ENCODE assay signal across 12 cellular contexts in the genomic region with DNA sequence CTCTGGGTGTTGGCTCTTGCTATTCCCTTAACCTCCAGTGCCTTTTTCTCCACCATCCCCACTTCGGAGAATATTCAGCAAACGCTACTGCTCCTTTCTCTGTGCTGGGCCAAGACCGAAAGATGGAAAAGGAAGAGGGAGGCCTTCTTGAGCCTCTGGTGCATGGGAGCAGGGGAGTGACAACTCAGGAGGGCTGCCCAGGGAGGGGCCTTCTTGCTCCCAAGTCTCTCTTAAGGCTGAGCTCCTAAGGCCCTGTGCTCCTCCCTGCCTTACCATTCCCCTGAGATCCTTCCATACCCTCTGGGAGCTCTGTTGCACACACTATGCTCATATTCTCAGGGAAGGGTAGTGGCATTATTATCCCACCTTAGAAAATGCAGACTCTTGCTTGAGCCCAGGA. TPM values are rescaled to one million over a fixed set of nuclear protein-coding genes. Genes with fewer than 3 reads are reported as not detected.
DNase-seq lines count a peak whose midpoint lies in the region; ATAC-seq and TF ChIP-seq lines count a peak whose summit lies in the region.
"Had no signal": no experiment of that assay in that cellular context is flagged by ENCODE, and none has a peak within 500 bp of the region (broad histone marks: within the 10 kb centered on the region; RNA-seq: fewer than 3 reads in every experiment).

No MANE protein-coding gene starts in this region.

- no peak overlapping the region for H2BK5ac ChIP-seq in mesenchymal stem cell (ENCODE audit: low read depth, low read length, poor library complexity, severe bottlenecking)

- ATAC-seq in heart left ventricle = no peak
- no peak for ATAC-seq in left cardiac atrium
- no peak for ATAC-seq in activated naive CD8-positive, alpha-beta T cell treated with anti-CD3 and anti-CD28 coated beads, Interleukin-2, amount 10 ng/mL, durations not matched to agents 7 days and 5 days (ENCODE audit: low read depth)
- ATAC-seq in HG03354 (IDR thresholded peaks at IDR 0.05; ENCODE audit: poor library complexity, severe bottlenecking, unreplicated experiment) = no peak
- ATAC-seq in GM21786 (IDR thresholded peaks at IDR 0.05; ENCODE audit: unreplicated experiment) = no peak

- POLR2A ChIA-PET in activated naive CD8-positive, alpha-beta T cell treated with anti-CD3 and anti-CD28 coated beads, Interleukin-2, amount 10 ng/mL, durations not matched to agents 7 days and 5 days (lab: Charles Lee) = interaction anchor here (4.6 kb wide), 1 partner anchor 30 kb away, joined by 52 read pairs; no protein-coding TSS in a partner anchor

- no peaks in the 10 kb centered on the region for H3K27me3 Mint-ChIP-seq in activated naive CD8-positive, alpha-beta T cell treated with anti-CD3 and anti-CD28 coated beads, Interleukin-2, amount 10 ng/mL, durations not matched to agents 7 days and 5 days

- H2BK12ac ChIP-seq in mesenchymal stem cell (ENCODE audit: low read length in 2 of 2) = no peak overlapping the region

- H3K27me3 ChIP-seq in heart left ventricle = no peaks in the 10 kb centered on the region
- H3K27me3 ChIP-seq in mesenchymal stem cell (ENCODE audit: control insufficient read depth in 1 of 2, insufficient read depth in 1 of 2, low read length in 2 of 2) = no peaks in the 10 kb centered on the region
- no peaks in the 10 kb centered on the region for H3K27me3 ChIP-seq in uterus
- H3K27me3 ChIP-seq: neural progenitor cell had no signal

- intact Hi-C loops in heart left ventricle (cut with DNase I) = no loop called here
- intact Hi-C loops in left cardiac atrium (cut with DNase I) = no loop called here
- intact Hi-C loops in uterus (cut with DNase I; ENCODE audit: low total_unique reads) = no loop called here

- DNase-seq in heart left ventricle = peak in 1 of 5 donors; percentile 5
- DNase-seq in left cardiac atrium = no peak
- peak; percentile 22 for DNase-seq in activated naive CD8-positive, alpha-beta T cell treated with anti-CD3 and anti-CD28 coated beads, Interleukin-2, amount 10 ng/mL, durations not matched to agents 7 days and 5 days
- DNase-seq in mesenchymal stem cell = no peak
- DNase-seq in uterus = no peak
- DNase-seq in AG08396 (ENCODE audit: low spot score) = no peak
- DNase-seq: activated T-cell treated with anti-CD3 and anti-CD28 coated beads, Interleukin-2, amount 50 U/mL, for 1 hour; NCI-H1417; NCI-H526 had no signal

- H3K23ac ChIP-seq in mesenchymal stem cell (ENCODE audit: low read length in 2 of 2) = no peak overlapping the region

- no peak for TF ChIP-seq POLR2A in heart left ventricle (IDR thresholded peaks at IDR 0.05)
- no peak for TF ChIP-seq POLR2A in uterus (IDR thresholded peaks at IDR 0.05)

- H3K36me3 Mint-ChIP-seq in activated naive CD8-positive, alpha-beta T cell treated with anti-CD3 and anti-CD28 coated beads, Interleukin-2, amount 10 ng/mL, durations not matched to agents 7 days and 5 days = peaks cover 13% of the 10 kb centered on the region

- no peak overlapping the region for H3K4me3 Mint-ChIP-seq in activated naive CD8-positive, alpha-beta T cell treated with anti-CD3 and anti-CD28 coated beads, Interleukin-2, amount 10 ng/mL, durations not matched to agents 7 days and 5 days
- H3K4me3 Mint-ChIP-seq: neural progenitor cell had no signal

- H2BK15ac ChIP-seq in mesenchymal stem cell (ENCODE audit: low read depth, poor library complexity, severe bottlenecking) = no peak overlapping the region

- no peak overlapping the region for H3K14ac ChIP-seq in mesenchymal stem cell (ENCODE audit: low read length in 2 of 2)

- no peak overlapping the region for H3K4ac ChIP-seq in mesenchymal stem cell (ENCODE audit: low read depth in 1 of 2, low read length in 2 of 2)

- no peak overlapping the region for H4K91ac ChIP-seq in mesenchymal stem cell (ENCODE audit: low read length)

- H2AFZ ChIP-seq in mesenchymal stem cell (ENCODE audit: low read depth, low read length) = no peak overlapping the region
- H2AFZ ChIP-seq: neural progenitor cell had no signal

- H3K18ac ChIP-seq in mesenchymal stem cell (ENCODE audit: low read depth in 1 of 2, low read length in 2 of 2) = peak overlapping the region in 1 of 2 experiments; percentile 45

- no peak overlapping the region for H3K4me2 ChIP-seq in mesenchymal stem cell (ENCODE audit: low read length, poor library complexity, severe bottlenecking)
- H3K4me2 ChIP-seq: neural progenitor cell had no signal

- H3K4me1 ChIP-seq in heart left ventricle (peaks cover 16 to 100% (median 94%) of the 10 kb centered on the region in 12 donors), mesenchymal stem cell (ENCODE audit: control insufficient read depth, insufficient read depth, low read depth, low read length) (peaks cover 72% of the 10 kb centered on the region), uterus (peaks cover 0 to 7% of the 10 kb centered on the region in 2 donors)
- H3K4me1 ChIP-seq: neural progenitor cell had no signal

- H3K79me1 ChIP-seq in mesenchymal stem cell (replicated peaks; ENCODE audit: low read length, poor library complexity, severe bottlenecking) = no peaks in the 10 kb centered on the region

- H2BK120ac ChIP-seq in mesenchymal stem cell (ENCODE audit: low read depth, low read length) = no peak overlapping the region

- H3K36me3 ChIP-seq in heart left ventricle (peaks cover 0 to 28% (median 4%) of the 10 kb centered on the region in 9 donors), mesenchymal stem cell (ENCODE audit: control insufficient read depth in 1 of 2, insufficient read depth in 2 of 2, low read depth in 1 of 2, low read length in 2 of 2) (peaks cover 46 to 53% of the 10 kb centered on the region in 2 experiments), uterus (no peaks in the 10 kb centered on the region)
- H3K36me3 ChIP-seq: neural progenitor cell had no signal

- peak overlapping the region; percentile 24 for H3K9ac ChIP-seq in mesenchymal stem cell (ENCODE audit: low read length)
- H3K9ac ChIP-seq: neural progenitor cell had no signal

- WGBS in heart left ventricle, 4 donors = 46 to 71% (median 64%) methylated on average over 3 of the region's 3 CpGs
- 93% methylated on average over 3 of the region's 3 CpGs for WGBS in mesenchymal stem cell

- H3K4me3 ChIP-seq in heart left ventricle = no peak overlapping the region
- no peak overlapping the region for H3K4me3 ChIP-seq in mesenchymal stem cell (ENCODE audit: insufficient read depth in 1 of 2, low read depth in 1 of 2, low read length in 2 of 2)
- H3K4me3 ChIP-seq in uterus = no peak overlapping the region
- H3K4me3 ChIP-seq: neural progenitor cell had no signal

- no peaks in the 10 kb centered on the region for H3K9me3 ChIP-seq in heart left ventricle
- H3K9me3 ChIP-seq in mesenchymal stem cell (ENCODE audit: control insufficient read depth, low read length) = no peaks in the 10 kb centered on the region
- no peaks in the 10 kb centered on the region for H3K9me3 ChIP-seq in uterus

- H3K27ac Mint-ChIP-seq in activated naive CD8-positive, alpha-beta T cell treated with anti-CD3 and anti-CD28 coated beads, Interleukin-2, amount 10 ng/mL, durations not matched to agents 7 days and 5 days = peak overlapping the region; percentile 43

- H3K27ac ChIP-seq in heart left ventricle = peak overlapping the region in 11 of 12 donors; percentile 27 to 94 (median 73)
- H3K27ac ChIP-seq in mesenchymal stem cell (ENCODE audit: low read length, poor library complexity, severe bottlenecking) = peak overlapping the region; percentile 1
- peak overlapping the region; percentile 18 to 48 for H3K27ac ChIP-seq in uterus
- H3K27ac ChIP-seq: neural progenitor cell had no signal

- no peaks in the 10 kb centered on the region for H3K9me3 Mint-ChIP-seq in activated naive CD8-positive, alpha-beta T cell treated with anti-CD3 and anti-CD28 coated beads, Interleukin-2, amount 10 ng/mL, durations not matched to agents 7 days and 5 days
- H3K9me3 Mint-ChIP-seq: neural progenitor cell had no signal

- H4K8ac ChIP-seq in mesenchymal stem cell (ENCODE audit: low read length) = no peak overlapping the region

- no peak for TF ChIP-seq CTCF in heart left ventricle (IDR thresholded peaks at IDR 0.05)
- TF ChIP-seq CTCF in uterus (IDR thresholded peaks at IDR 0.05) = no peak

- H2AK5ac ChIP-seq in mesenchymal stem cell (ENCODE audit: low read length, severe bottlenecking) = peak overlapping the region; percentile 33

- H3K4me1 Mint-ChIP-seq in activated naive CD8-positive, alpha-beta T cell treated with anti-CD3 and anti-CD28 coated beads, Interleukin-2, amount 10 ng/mL, durations not matched to agents 7 days and 5 days = peaks cover 86% of the 10 kb centered on the region

RNA-seq across cellular contexts. Expression of a gene that starts 34.9 kb away (rescaled TPM):
- total RNA-seq in heart left ventricle (10 to 100 TPM; 35.8 to 76.7 (median 40.3) TPM), left cardiac atrium (10 to 100 TPM; 27.1 to 39.6 TPM), uterus (10 to 100 TPM; 11.8 to 31.3 (median 21.8) TPM)
- polyA plus RNA-seq in heart left ventricle = 10 to 100 TPM; 11.3 to 16.8 TPM
- 10 to 100 TPM; 40.7 to 44.5 TPM for total RNA-seq in activated naive CD8-positive, alpha-beta T cell treated with anti-CD3 and anti-CD28 coated beads, Interleukin-2, amount 10 ng/mL, durations not matched to agents 7 days and 5 days
- polyA plus RNA-seq in mesenchymal stem cell (2013, experiment 1 of 2) = 50.8 TPM
- 50.3 TPM for polyA plus RNA-seq in mesenchymal stem cell (2013, experiment 2 of 2)

Comparison
In these comparisons a context has a peak if more than half of its experiments do, and no peak if none do; other contexts are left out.
1. H3K27ac ChIP-seq: peak in every context shown above with its lines; median percentile 73 in heart left ventricle; 33 in uterus; 1 in mesenchymal stem cell.